1 cellular context compared by ENCODE assay signal in the genomic region with DNA sequence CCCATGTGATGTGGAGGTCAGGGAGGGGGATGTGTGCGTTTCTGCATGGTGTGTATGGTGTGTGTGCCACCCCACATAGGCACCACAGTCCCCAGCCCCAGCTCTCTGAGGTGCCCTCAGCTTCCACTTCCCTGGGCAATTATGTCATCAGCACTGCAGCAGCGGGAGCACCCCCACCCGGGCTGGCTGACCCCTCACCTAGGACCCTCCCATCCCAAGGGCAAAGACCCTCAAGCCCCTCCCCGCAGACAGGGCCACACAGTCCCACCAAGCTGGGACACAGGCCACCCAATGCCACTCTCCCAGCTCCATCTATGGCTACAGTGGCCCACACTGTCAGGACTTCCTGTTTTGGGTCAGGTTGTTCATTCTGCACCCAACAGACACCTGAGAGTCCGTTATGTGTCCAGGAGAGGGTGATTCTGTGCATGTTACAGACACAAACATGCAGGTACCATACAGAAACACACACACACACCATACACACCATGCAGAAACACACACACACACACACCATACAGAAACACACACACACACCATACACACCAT.
TF ChIP-seq lines count a peak whose summit lies in the region.

No MANE protein-coding gene starts in this region.

TF ChIP-seq in GM12878, 131 proteins besides CTCF, POLR2A, EP300 and RAD21:
- TF ChIP-seq, protein P1, sequence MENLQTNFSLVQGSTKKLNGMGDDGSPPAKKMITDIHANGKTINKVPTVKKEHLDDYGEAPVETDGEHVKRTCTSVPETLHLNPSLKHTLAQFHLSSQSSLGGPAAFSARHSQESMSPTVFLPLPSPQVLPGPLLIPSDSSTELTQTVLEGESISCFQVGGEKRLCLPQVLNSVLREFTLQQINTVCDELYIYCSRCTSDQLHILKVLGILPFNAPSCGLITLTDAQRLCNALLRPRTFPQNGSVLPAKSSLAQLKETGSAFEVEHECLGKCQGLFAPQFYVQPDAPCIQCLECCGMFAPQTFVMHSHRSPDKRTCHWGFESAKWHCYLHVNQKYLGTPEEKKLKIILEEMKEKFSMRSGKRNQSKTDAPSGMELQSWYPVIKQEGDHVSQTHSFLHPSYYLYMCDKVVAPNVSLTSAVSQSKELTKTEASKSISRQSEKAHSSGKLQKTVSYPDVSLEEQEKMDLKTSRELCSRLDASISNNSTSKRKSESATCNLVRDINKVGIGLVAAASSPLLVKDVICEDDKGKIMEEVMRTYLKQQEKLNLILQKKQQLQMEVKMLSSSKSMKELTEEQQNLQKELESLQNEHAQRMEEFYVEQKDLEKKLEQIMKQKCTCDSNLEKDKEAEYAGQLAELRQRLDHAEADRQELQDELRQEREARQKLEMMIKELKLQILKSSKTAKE (IDR thresholded peaks at IDR 0.05; ENCODE audit: low read depth, poor library complexity, severe bottlenecking) = no peak
- TF ChIP-seq SPI1 (IDR thresholded peaks at IDR 0.05; ENCODE audit: borderline replicate concordance, insufficient read depth, low read depth, low read length) (peak; percentile 71; the same call in 1 of the 2 replicates), IKZF1 (conservative IDR thresholded peaks at IDR 0.05) (no peak), MXI1 (IDR thresholded peaks at IDR 0.05; ENCODE audit: low read depth, low read length) (no peak), SRF (IDR thresholded peaks at IDR 0.05; ENCODE audit: low read depth in 2 of 2, low read length in 2 of 2) (0 out of 4 replicates have a peak, but pooled peaks of 1 of the 2 experiments have one; percentile 31)
